In genomic region chr2:39379643-39380524, GRCh38 we compare ENCODE assay signal across 8 cellular contexts. TPM values are rescaled to one million over a fixed set of nuclear protein-coding genes. Genes with fewer than 3 reads are reported as not detected.
DNase-seq lines count a peak whose midpoint lies in the region; ATAC-seq and TF ChIP-seq lines count a peak whose summit lies in the region.

No MANE protein-coding gene starts in this region.

- peak; percentile 80 for TF ChIP-seq CTCF in 22Rv1 (IDR thresholded peaks at IDR 0.05)
- peak; percentile 54 for TF ChIP-seq CTCF in GM12873 (IDR thresholded peaks at IDR 0.05; ENCODE audit: insufficient read depth, low read depth, low read length, missing control alignments)
- peak; percentile 48 for TF ChIP-seq CTCF in fibroblast of the aortic adventitia (IDR thresholded peaks at IDR 0.05; ENCODE audit: insufficient read depth, low read length)

- H3K4me3 ChIP-seq in fibroblast of the aortic adventitia (ENCODE audit: low read depth, low read length), result no peak overlapping the region

- peak; percentile 64 for ATAC-seq in HG02610 (IDR thresholded peaks at IDR 0.05; ENCODE audit: unreplicated experiment)

- H3K27ac ChIP-seq in 22Rv1, result no peak overlapping the region

- DNase-seq in NAMALWA (ENCODE audit: low spot score), result peak; percentile 76
- DNase-seq in SW480 (ENCODE audit: low spot score), result peak; percentile 72
- peak; percentile 78 for DNase-seq in fibroblast of the aortic adventitia (ENCODE audit: low read depth)
- DNase-seq in pons (ENCODE audit: low spot score), result peak; percentile 91
- DNase-seq in activated effector memory CD4-positive, alpha-beta T cell treated with Interleukin-2 at 50 U/mL for 16 hours, result no peak

RNA-seq across cellular contexts. Expression of gene MAP4K3, which starts 57.2 kb away (rescaled TPM):
- total RNA-seq in fibroblast of the aortic adventitia (ENCODE audit: low replicate concordance), result 48.0 and 52.4 TPM in 2 replicates
